In the genomic region with DNA sequence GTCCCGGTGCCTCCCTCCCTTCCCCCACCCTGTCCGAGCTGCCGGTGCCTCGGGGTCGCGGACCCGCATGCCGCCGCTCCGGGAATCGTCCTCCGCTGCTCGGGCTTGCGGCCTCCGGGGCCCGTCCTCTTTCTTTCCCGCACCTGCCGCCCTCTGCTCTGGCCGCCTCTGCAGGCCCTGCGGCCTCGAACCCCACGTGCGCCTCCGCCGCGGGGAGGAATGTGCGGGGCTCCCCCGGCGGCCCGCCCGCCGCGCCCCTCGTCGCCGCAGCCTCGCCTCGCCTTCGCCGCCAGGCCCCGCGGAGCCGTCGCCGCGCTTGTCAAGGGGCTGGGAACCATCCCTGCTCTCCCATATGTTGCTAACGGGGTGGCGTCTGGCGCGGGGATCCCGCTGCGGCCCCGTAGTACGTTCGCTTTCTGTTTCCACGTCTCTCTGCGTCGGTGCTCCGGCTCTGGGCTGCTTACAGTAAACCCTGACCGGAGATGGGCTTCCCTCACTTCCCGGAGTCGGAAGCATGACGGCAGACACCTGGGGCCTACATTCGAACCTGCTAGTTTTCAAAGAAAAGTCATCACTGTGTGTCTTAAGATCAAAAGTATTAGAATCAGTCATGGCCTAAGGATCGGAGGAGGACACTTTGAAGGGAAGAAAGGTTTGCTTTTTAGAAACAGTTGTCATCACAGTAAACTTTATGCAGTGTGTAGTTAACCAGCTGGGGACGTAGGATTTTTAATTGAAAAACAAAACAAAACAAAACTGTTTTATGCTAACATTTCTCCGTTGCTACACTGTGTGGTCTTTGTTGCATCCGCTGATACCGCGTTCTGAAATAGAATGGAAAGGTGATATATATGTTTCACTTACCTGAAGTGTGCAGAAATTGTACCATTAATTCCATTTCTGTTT, we compare ENCODE assay signal across 8 cellular contexts.
A peak's percentile ranks its signal among the peaks of the same experiment; 100 is the strongest.
DNase-seq lines count a peak whose midpoint lies in the region; ATAC-seq and TF ChIP-seq lines count a peak whose summit lies in the region.

No MANE protein-coding gene starts in this region.

- H3K4me3 ChIP-seq in epithelial cell of esophagus (ENCODE audit: low read length) = peak overlapping the region; percentile 86
- H3K4me3 ChIP-seq in mucosa of rectum (ENCODE audit: low read length in 2 of 2) = peak overlapping the region; percentile 77 to 99

- DNase-seq in AG20443 (ENCODE audit: low spot score) (peak; percentile 66), NCI-H748 treated with DMSO at 0.1 percent for 48 hours (lab: John Stamatoyannopoulos, UW) (peak; percentile 35), epithelial cell of esophagus (ENCODE audit: low read depth) (peak; percentile 66)
- peak; percentile 88 for DNase-seq in activated CD8-positive, alpha-beta memory T cell treated with anti-CD3 and anti-CD28 coated beads, Interleukin-2, amount 50 U/mL, for 48 hours
- peak; percentile 85 for DNase-seq in stimulated activated CD8-positive, alpha-beta memory T cell treated with anti-CD3 and anti-CD28 coated beads, Interleukin-4, amount 100 ng/mL, for 48 hours

- ATAC-seq in GM18873 (IDR thresholded peaks at IDR 0.05; ENCODE audit: low FRiP score, unreplicated experiment) = peak; percentile 52
- ATAC-seq in HG03135 (IDR thresholded peaks at IDR 0.05; ENCODE audit: unreplicated experiment) = peak; percentile 46

- peaks cover 6 to 17% of the 10 kb centered on the region in 2 donors for H3K4me1 ChIP-seq in mucosa of rectum (ENCODE audit: control insufficient read depth in 2 of 2, insufficient read depth in 2 of 2, low read length in 2 of 2)

- H3K27me3 ChIP-seq in mucosa of rectum (ENCODE audit: control insufficient read depth in 2 of 2, insufficient read depth in 2 of 2, low read length in 2 of 2) = no peaks in the 10 kb centered on the region

- no peaks in the 10 kb centered on the region for H3K36me3 ChIP-seq in mucosa of rectum (ENCODE audit: control insufficient read depth in 2 of 2, insufficient read depth in 2 of 2, low read length in 2 of 2)

- no peak for TF ChIP-seq CTCF in epithelial cell of esophagus (IDR thresholded peaks at IDR 0.05; ENCODE audit: insufficient read depth, low read depth, low read length, missing control alignments)

- peak overlapping the region; percentile 91 to 97 for H3K27ac ChIP-seq in mucosa of rectum (ENCODE audit: low read depth in 2 of 2, low read length in 2 of 2)

- peaks cover 0 to 2% of the 10 kb centered on the region in 2 donors for H3K9me3 ChIP-seq in mucosa of rectum (ENCODE audit: control insufficient read depth in 2 of 2, low read length in 2 of 2)

- peak overlapping the region; percentile 96 for H3K9ac ChIP-seq in mucosa of rectum (ENCODE audit: low read depth in 1 of 2, low read length in 2 of 2)

Comparison
In these comparisons a context has a peak if more than half of its experiments do, and no peak if none do; other contexts are left out.
1. Peak in every context shown above with its lines: DNase-seq, ATAC-seq, H3K4me3 ChIP-seq and H3K27ac ChIP-seq.
2. DNase-seq: peak in every context shown above with its lines; median percentile 88 in activated CD8-positive, alpha-beta memory T cell treated with anti-CD3 and anti-CD28 coated beads, Interleukin-2, amount 50 U/mL, for 48 hours; 85 in stimulated activated CD8-positive, alpha-beta memory T cell treated with anti-CD3 and anti-CD28 coated beads, Interleukin-4, amount 100 ng/mL, for 48 hours; 66 in AG20443; 66 in epithelial cell of esophagus; 35 in NCI-H748 treated with DMSO at 0.1 percent for 48 hours.